In genomic region chr14:90184571-90185266, GRCh38 we compare ENCODE assay signal across 24 cellular contexts.
"Had no signal": no experiment of that assay in that cellular context is flagged by ENCODE, and none has a peak within 500 bp of the region (broad histone marks: within the 10 kb centered on the region; RNA-seq: fewer than 3 reads in every experiment).

No MANE protein-coding gene starts in this region.

- H3K36me3 Mint-ChIP-seq: immature natural killer cell; naive thymus-derived CD4-positive, alpha-beta T cell had no signal

- H3K27ac ChIP-seq: dorsolateral prefrontal cortex, epithelial cell of prostate, esophagus muscularis mucosa, gastrocnemius medialis, ovary, right atrium auricular region, sigmoid colon, skin epidermis, stomach, thoracic aorta, transverse colon had no signal

- FAIRE-seq: keratinocyte had no signal

- H3K4me1 Mint-ChIP-seq: immature natural killer cell; naive thymus-derived CD4-positive, alpha-beta T cell had no signal

- ATAC-seq: gastrocnemius medialis; left ventricle myocardium superior; naive thymus-derived CD4-positive, alpha-beta T cell had no signal

- H3K27me3 ChIP-seq: dorsolateral prefrontal cortex, esophagus muscularis mucosa, gastrocnemius medialis, ovary, right atrium auricular region, sigmoid colon, stomach, transverse colon had no signal

- DNase-seq: cortex of kidney; dorsolateral prefrontal cortex; effector memory CD4-positive, alpha-beta T cell; gastrocnemius medialis; glutamatergic neuron; immature natural killer cell; left ventricle myocardium superior; mesenchymal stem cell; naive thymus-derived CD4-positive, alpha-beta T cell; nucleus accumbens; ovary; sigmoid colon; stimulated activated CD4-positive, alpha-beta T cell treated with anti-CD3 and anti-CD28 coated beads, Interleukin-12 subunit alpha, Interleukin-12 subunit beta, amount 100 ng/mL, for 4 hours; stimulated activated naive CD4-positive, alpha-beta T cell; stomach; substantia nigra; transverse colon had no signal

- H3K4me1 ChIP-seq: esophagus muscularis mucosa, gastrocnemius medialis, stomach, transverse colon had no signal

- H3K27ac Mint-ChIP-seq: immature natural killer cell; naive thymus-derived CD4-positive, alpha-beta T cell had no signal

- H3K36me3 ChIP-seq: esophagus muscularis mucosa, gastrocnemius medialis, ovary, right atrium auricular region, sigmoid colon, stomach, thoracic aorta, transverse colon had no signal

- H3K4me3 ChIP-seq: dorsolateral prefrontal cortex, esophagus muscularis mucosa, gastrocnemius medialis, lung, ovary, right atrium auricular region, sigmoid colon, skin epidermis, stomach, thoracic aorta, transverse colon had no signal

- H3K9me3 ChIP-seq: gastrocnemius medialis, ovary, right atrium auricular region, sigmoid colon, stomach, thoracic aorta, transverse colon had no signal

- H3K9me3 Mint-ChIP-seq: immature natural killer cell had no signal

- H3K4me3 Mint-ChIP-seq: immature natural killer cell; naive thymus-derived CD4-positive, alpha-beta T cell had no signal
